Comparison of ENCODE assay signal across 8 cellular contexts in the genomic region with DNA sequence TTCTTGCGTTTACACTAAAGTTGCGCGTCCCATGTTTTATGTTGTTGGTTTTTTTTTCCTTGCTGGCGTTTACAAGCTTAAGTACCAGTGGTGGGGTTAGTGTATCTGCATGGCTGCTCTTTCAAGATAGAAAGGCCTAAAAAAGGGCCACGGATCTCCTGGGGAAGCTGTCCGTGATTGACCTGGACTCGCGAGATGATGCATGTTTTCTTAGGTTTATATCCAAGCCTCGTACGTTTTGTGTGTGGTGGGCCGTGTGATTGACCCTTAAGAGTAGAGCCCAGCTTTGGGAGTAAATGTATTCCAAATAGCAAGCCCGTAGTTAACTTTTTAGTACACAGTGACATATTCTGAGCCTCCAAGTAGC. TPM values are rescaled to one million over a fixed set of nuclear protein-coding genes. Genes with fewer than 3 reads are reported as not detected.
DNase-seq lines count a peak whose midpoint lies in the region; ATAC-seq and TF ChIP-seq lines count a peak whose summit lies in the region.
"Not testable (repeated sequence)": the region's sequence is repeated elsewhere in the genome, so short reads cannot be mapped to it uniquely, and the experiment has no call there.

No MANE protein-coding gene starts in this region.

- H3K4me3 Mint-ChIP-seq in stimulated activated memory B cell treated with anti-CD40 and anti-IgM and Interleukin-4, amounts not matched to agents 10 μg/mL and 1 μg/mL and 100 μg/mL, for 72 hours, result peak overlapping the region; percentile 99

- 0% methylated on average over 1 to 2 of the region's 12 CpGs for WGBS in gastroesophageal sphincter (ENCODE audit: low coverage in 1 of 2), 2 donors

- not testable (repeated sequence) for H3K9me3 ChIP-seq in SJSA1 (replicated peaks); gastroesophageal sphincter; mucosa of stomach (ENCODE audit: control insufficient read depth, low read length)

- not testable (repeated sequence) for TF ChIP-seq POLR2A in gastroesophageal sphincter (IDR thresholded peaks at IDR 0.05)

- not testable (repeated sequence) for H3K27me3 Mint-ChIP-seq in stimulated activated memory B cell treated with anti-CD40 and anti-IgM and Interleukin-4, amounts not matched to agents 10 μg/mL and 1 μg/mL and 100 μg/mL, for 72 hours

- DNase-seq in COLO668 (lab: John Stamatoyannopoulos, UW; ENCODE audit: unreplicated experiment) (peak; percentile 1), SJSA1 (ENCODE audit: low read depth in 1 of 2, low spot score in 2 of 2) (peak in 1 of 2 experiments; percentile 16), astrocyte of the spinal cord (ENCODE audit: low read depth, low spot score) (peak; percentile 2)

- H3K4me1 Mint-ChIP-seq in stimulated activated memory B cell treated with anti-CD40 and anti-IgM and Interleukin-4, amounts not matched to agents 10 μg/mL and 1 μg/mL and 100 μg/mL, for 72 hours, result peaks cover 35% of the 10 kb centered on the region

- ATAC-seq in GM21526 (IDR thresholded peaks at IDR 0.05; ENCODE audit: low FRiP score, unreplicated experiment), result peak; percentile 14
- ATAC-seq in HG03432 (IDR thresholded peaks at IDR 0.05; ENCODE audit: unreplicated experiment), result peak; percentile 15
- ATAC-seq in gastroesophageal sphincter; stimulated activated memory B cell treated with anti-CD40 and anti-IgM and Interleukin-4, amounts not matched to agents 10 μg/mL and 1 μg/mL and 100 μg/mL, for 72 hours: not testable (repeated sequence)

- in situ Hi-C loops in astrocyte of the spinal cord (cut with HindIII; ENCODE audit: low sequenced_read_pairs), result not testable (repeated sequence)

- H3K27me3 ChIP-seq in SJSA1 (replicated peaks); gastroesophageal sphincter; mucosa of stomach (ENCODE audit: control insufficient read depth, insufficient read depth, low read length): not testable (repeated sequence)

- TF ChIP-seq EP300 in gastroesophageal sphincter (IDR thresholded peaks at IDR 0.05), result not testable (repeated sequence)

- TF ChIP-seq CTCF in astrocyte of the spinal cord (IDR thresholded peaks at IDR 0.05; ENCODE audit: low read depth, low read length); gastroesophageal sphincter (IDR thresholded peaks at IDR 0.05): not testable (repeated sequence)

- H3K36me3 Mint-ChIP-seq in stimulated activated memory B cell treated with anti-CD40 and anti-IgM and Interleukin-4, amounts not matched to agents 10 μg/mL and 1 μg/mL and 100 μg/mL, for 72 hours, result not testable (repeated sequence)

- peak overlapping the region; percentile 95 for H3K27ac Mint-ChIP-seq in stimulated activated memory B cell treated with anti-CD40 and anti-IgM and Interleukin-4, amounts not matched to agents 10 μg/mL and 1 μg/mL and 100 μg/mL, for 72 hours

- not testable (repeated sequence) for H3K4me1 ChIP-seq in SJSA1 (replicated peaks); mucosa of stomach (ENCODE audit: control insufficient read depth, insufficient read depth, low read length)
- H3K4me1 ChIP-seq in gastroesophageal sphincter, result peaks cover 0 to 34% (median 8%) of the 10 kb centered on the region in 3 donors

- not testable (repeated sequence) for H3K9me3 Mint-ChIP-seq in stimulated activated memory B cell treated with anti-CD40 and anti-IgM and Interleukin-4, amounts not matched to agents 10 μg/mL and 1 μg/mL and 100 μg/mL, for 72 hours

- H3K4me3 ChIP-seq in SJSA1, result peak overlapping the region; percentile 46
- H3K4me3 ChIP-seq in astrocyte of the spinal cord (ENCODE audit: low read depth, low read length), result peak overlapping the region; percentile 83
- peak overlapping the region; percentile 80 to 100 for H3K4me3 ChIP-seq in gastroesophageal sphincter
- peak overlapping the region; percentile 51 for H3K4me3 ChIP-seq in mucosa of stomach (ENCODE audit: low read length)

- peak overlapping the region; percentile 77 for H3K27ac ChIP-seq in SJSA1
- peak overlapping the region; percentile 72 to 83 (median 81) for H3K27ac ChIP-seq in gastroesophageal sphincter

- H3K9ac ChIP-seq in mucosa of stomach (ENCODE audit: low read length), result peak overlapping the region; percentile 75

- H3K36me3 ChIP-seq in SJSA1, result peaks cover 10% of the 10 kb centered on the region
- H3K36me3 ChIP-seq in gastroesophageal sphincter, result peaks cover 0 to 20% of the 10 kb centered on the region in 2 donors
- H3K36me3 ChIP-seq in mucosa of stomach (ENCODE audit: control insufficient read depth, insufficient read depth, low read length), result not testable (repeated sequence)

RNA-seq across cellular contexts. Expression of a gene that starts 0.5 kb away (rescaled TPM):
- total RNA-seq in SJSA1 (2014; rRNA removed; shearing (Covaris generic)), result 19.2 and 31.3 TPM in 2 replicates
- total RNA-seq in gastroesophageal sphincter, result 10 to 100 TPM; 14.1 to 29.8 (median 21.3) TPM

RNA-seq across cellular contexts. Expression of a gene that starts 0.5 kb away (rescaled TPM):
- total RNA-seq in SJSA1 (2014; rRNA removed; shearing (Covaris generic)), result 31.0 and 38.1 TPM in 2 replicates
- total RNA-seq in gastroesophageal sphincter, result 10 to 100 TPM; 24.7 to 47.6 (median 29.0) TPM

RNA-seq across cellular contexts. Expression of a gene that starts 45.9 kb away (rescaled TPM):
- total RNA-seq in SJSA1 (2014; rRNA removed; shearing (Covaris generic)), result 3.2 and 5.0 TPM in 2 replicates
- 10 to 100 TPM in 2 of 4 donors, 1 to 10 TPM in 2; 4.4 to 19.7 (median 11.4) TPM for total RNA-seq in gastroesophageal sphincter
